8 cellular contexts compared by ENCODE assay signal in the genomic region with DNA sequence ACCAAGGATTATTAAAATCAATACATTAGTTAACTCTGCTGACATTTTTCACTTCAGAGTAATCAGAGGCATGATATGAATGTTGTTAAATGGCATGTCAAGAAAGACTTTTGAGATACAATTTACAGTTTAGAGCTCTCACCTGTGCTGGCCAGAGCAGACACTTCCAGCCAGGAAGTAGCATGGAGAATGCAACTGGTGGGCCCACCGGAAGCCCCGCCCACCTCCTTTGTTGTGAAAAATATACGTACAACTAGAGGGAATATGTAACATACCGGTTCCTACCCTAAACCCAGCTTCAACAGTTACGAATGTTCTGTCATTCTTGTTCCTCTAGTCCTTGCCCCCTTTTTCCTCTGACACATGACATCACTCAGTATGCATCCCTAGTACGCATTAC.
DNase-seq lines count a peak whose midpoint lies in the region; ATAC-seq and TF ChIP-seq lines count a peak whose summit lies in the region.

No MANE protein-coding gene starts in this region.

- H3K79me1 ChIP-seq in trophoblast cell (ENCODE audit: low read length): no peaks in the 10 kb centered on the region

- H3K18ac ChIP-seq in trophoblast cell (ENCODE audit: low read length): no peak overlapping the region

- H3K27me3 Mint-ChIP-seq in CD4-positive, alpha-beta memory T cell: no peaks in the 10 kb centered on the region
- H3K27me3 Mint-ChIP-seq in chondrocyte (ENCODE audit: low read depth): no peaks in the 10 kb centered on the region

- peaks cover 38% of the 10 kb centered on the region for H3K36me3 ChIP-seq in CD4-positive, alpha-beta memory T cell (ENCODE audit: insufficient read depth, low read length)
- peaks cover 8 to 13% of the 10 kb centered on the region in 2 experiments for H3K36me3 ChIP-seq in trophoblast cell (ENCODE audit: control insufficient read depth in 1 of 2, insufficient read depth in 2 of 2, low read length in 2 of 2)

- peak overlapping the region in 6 of 7 donors; percentile 88 to 96 (median 92) for H3K27ac Mint-ChIP-seq in CD4-positive, alpha-beta memory T cell
- peak overlapping the region; percentile 99 for H3K27ac Mint-ChIP-seq in chondrocyte (ENCODE audit: unreplicated experiment)

- H3K79me2 ChIP-seq in trophoblast cell (ENCODE audit: control insufficient read depth, insufficient read depth, low read length, poor library complexity): no peaks in the 10 kb centered on the region

- no peak overlapping the region for H3K9ac ChIP-seq in trophoblast cell (ENCODE audit: low read length)

- H3K4me3 ChIP-seq in CD4-positive, alpha-beta memory T cell (ENCODE audit: low read length in 2 of 2): peak overlapping the region in 1 of 2 donors; percentile 27
- H3K4me3 ChIP-seq in trophoblast cell (ENCODE audit: low read depth, low read length): no peak overlapping the region

- WGBS in trophoblast cell (ENCODE audit: extremely low coverage, insufficient coverage, insufficient read length): no CpG with 5 or more reads among the region's 6 CpGs

- H3K4ac ChIP-seq in trophoblast cell (ENCODE audit: low read depth, low read length): no peak overlapping the region

- peaks cover 40 to 56% (median 44%) of the 10 kb centered on the region in 4 donors for H3K4me1 Mint-ChIP-seq in CD4-positive, alpha-beta memory T cell
- H3K4me1 Mint-ChIP-seq in chondrocyte (ENCODE audit: low read depth): peaks cover 55% of the 10 kb centered on the region

- no peak overlapping the region for H2BK12ac ChIP-seq in trophoblast cell (ENCODE audit: low read length)

- H3K4me3 Mint-ChIP-seq in CD4-positive, alpha-beta memory T cell: peak overlapping the region; percentile 63 to 82 (median 75)
- peak overlapping the region; percentile 1 for H3K4me3 Mint-ChIP-seq in chondrocyte (ENCODE audit: unreplicated experiment)

- no peak overlapping the region for H3K14ac ChIP-seq in trophoblast cell (ENCODE audit: low read length)

- no peak overlapping the region for H3K23ac ChIP-seq in trophoblast cell (ENCODE audit: low read length)

- no peak overlapping the region for H3K4me2 ChIP-seq in trophoblast cell (ENCODE audit: low read length)

- no peak for TF ChIP-seq CTCF in chondrocyte (IDR thresholded peaks at IDR 0.05)

- H3K27me3 ChIP-seq in CD4-positive, alpha-beta memory T cell (ENCODE audit: insufficient read depth, low read length): no peaks in the 10 kb centered on the region
- H3K27me3 ChIP-seq in trophoblast cell (ENCODE audit: insufficient read depth, low read length): no peaks in the 10 kb centered on the region

- peak overlapping the region; percentile 61 for H3K27ac ChIP-seq in CD4-positive, alpha-beta memory T cell (ENCODE audit: low read depth, low read length)
- H3K27ac ChIP-seq in trophoblast cell (ENCODE audit: low read depth, low read length): no peak overlapping the region

- CTCF ChIA-PET in CD4-positive, alpha-beta memory T cell (lab: Charles Lee; ENCODE audit: partially characterized antibody): interaction anchor here (1.4 to 4.6 kb wide), 5 partner anchors 13 to 81 kb away, joined by 3 to 42 read pairs (median 7); a partner anchor contains a TSS

- H2AFZ ChIP-seq in trophoblast cell (ENCODE audit: insufficient read depth, low read length, poor library complexity): no peak overlapping the region

- POLR2A ChIA-PET in CD4-positive, alpha-beta memory T cell (lab: Charles Lee; ENCODE audit: partially characterized antibody): interaction anchor here (0.7 to 10.8 kb wide), 15 partner anchors 9 to 575 kb away, joined by 3 to 142 read pairs (median 4); a partner anchor contains a TSS

- no peaks in the 10 kb centered on the region for H3K9me3 ChIP-seq in CD4-positive, alpha-beta memory T cell (ENCODE audit: control insufficient read depth in 1 of 2, low read length in 2 of 2)
- H3K9me3 ChIP-seq in trophoblast cell (ENCODE audit: insufficient read depth, low read depth, low read length): no peaks in the 10 kb centered on the region

- H4K91ac ChIP-seq in trophoblast cell (ENCODE audit: low read depth, low read length): no peak overlapping the region

- intact Hi-C loops in CD4-positive, alpha-beta memory T cell (cut with micrococcal nuclease): loop anchor here (1.0 kb wide), 2 partner anchors 13 to 82 kb away; a partner anchor contains a TSS

- no peak overlapping the region for H2BK5ac ChIP-seq in trophoblast cell (ENCODE audit: low read depth, low read length, poor library complexity)

- peaks cover 73% of the 10 kb centered on the region for H3K4me1 ChIP-seq in CD4-positive, alpha-beta memory T cell (ENCODE audit: insufficient read depth, low read length)
- H3K4me1 ChIP-seq in trophoblast cell (ENCODE audit: control insufficient read depth in 1 of 2, insufficient read depth in 2 of 2, low read length in 2 of 2): peaks cover 2 to 4% of the 10 kb centered on the region in 2 experiments

- H3K36me3 Mint-ChIP-seq in CD4-positive, alpha-beta memory T cell: peaks cover 38 to 58% of the 10 kb centered on the region in 2 donors
- H3K36me3 Mint-ChIP-seq in chondrocyte (ENCODE audit: low read depth): peaks cover 15% of the 10 kb centered on the region

- H4K8ac ChIP-seq in trophoblast cell (ENCODE audit: low read depth, low read length): no peak overlapping the region

- no peak overlapping the region for H4K12ac ChIP-seq in trophoblast cell (ENCODE audit: low read depth, low read length)

- H3K9me3 Mint-ChIP-seq in CD4-positive, alpha-beta memory T cell: peaks cover 0 to 3% (median 0%) of the 10 kb centered on the region in 8 donors
- H3K9me3 Mint-ChIP-seq in chondrocyte (ENCODE audit: low read depth): peaks cover 7% of the 10 kb centered on the region

- DNase-seq in CD4-positive, alpha-beta memory T cell: peak in 3 of 5 donors; percentile 12 to 50 (median 26)
- DNase-seq in SW 1271 (lab: John Stamatoyannopoulos, UW) (peak; percentile 13 to 74), chondrocyte (ENCODE audit: low spot score) (no peak), trophoblast cell (peak; percentile 85 to 92), DMS 273 (lab: John Stamatoyannopoulos, UW; ENCODE audit: unreplicated experiment) (no peak), D341Med (ENCODE audit: low spot score) (no peak), NCI-H1105 treated with DMSO at 0.1 percent for 48 hours (lab: John Stamatoyannopoulos, UW) (no peak)

- H2BK120ac ChIP-seq in trophoblast cell (ENCODE audit: insufficient read depth, low read length, poor library complexity): no peak overlapping the region

- H2AK5ac ChIP-seq in trophoblast cell (ENCODE audit: low read length): no peak overlapping the region

- no peak for ATAC-seq in GM21390 (IDR thresholded peaks at IDR 0.05; ENCODE audit: unreplicated experiment)

Comparison
In these comparisons a context has a peak if more than half of its experiments do, and no peak if none do; other contexts are left out.
1. DNase-seq: peak in CD4-positive, alpha-beta memory T cell (3 of 5), SW 1271 (2 of 2) and trophoblast cell (2 of 2); none in chondrocyte (single experiment), DMS 273 (single experiment), D341Med (single experiment) and NCI-H1105 treated with DMSO at 0.1 percent for 48 hours (single experiment).